In genomic region chr2:227150222-227150936, GRCh38 we compare ENCODE assay signal across 23 cellular contexts. TPM values are rescaled to one million over a fixed set of nuclear protein-coding genes. Genes with fewer than 3 reads are reported as not detected.
"Had no signal": no experiment of that assay in that cellular context is flagged by ENCODE, and none has a peak within 500 bp of the region (broad histone marks: within the 10 kb centered on the region; RNA-seq: fewer than 3 reads in every experiment).

No MANE protein-coding gene starts in this region.

- H3K4me1 Mint-ChIP-seq: activated naive CD4-positive, alpha-beta T cell treated with anti-CD3 and anti-CD28 coated beads, Interleukin-2, amount 10 ng/mL, durations not matched to agents 7 days and 5 days; activated naive CD8-positive, alpha-beta T cell treated with anti-CD3 and anti-CD28 coated beads for 36 hours had no signal

- H3K36me3 Mint-ChIP-seq: activated naive CD4-positive, alpha-beta T cell treated with anti-CD3 and anti-CD28 coated beads, Interleukin-2, amount 10 ng/mL, durations not matched to agents 7 days and 5 days; activated naive CD8-positive, alpha-beta T cell treated with anti-CD3 and anti-CD28 coated beads for 36 hours had no signal

- H3K27ac Mint-ChIP-seq: activated CD8-positive, alpha-beta T cell treated with anti-CD3 and anti-CD28 coated beads, Interleukin-2, amount 10 ng/mL, durations not matched to agents 7 days and 5 days; activated naive CD4-positive, alpha-beta T cell treated with anti-CD3 and anti-CD28 coated beads, Interleukin-2, amount 10 ng/mL, durations not matched to agents 7 days and 5 days; activated naive CD8-positive, alpha-beta T cell treated with anti-CD3 and anti-CD28 coated beads for 36 hours; T-helper 1 cell treated with Interleukin-12 subunit alpha and Interleukin-12 subunit beta and Interleukin-4 antibody, amounts not matched to agents 30 μg/mL and 1 μg/mL, for 36 hours had no signal

- H3K9me3 Mint-ChIP-seq: activated naive CD4-positive, alpha-beta T cell treated with anti-CD3 and anti-CD28 coated beads, Interleukin-2, amount 10 ng/mL, durations not matched to agents 7 days and 5 days; T-helper 1 cell treated with Interleukin-12 subunit alpha and Interleukin-12 subunit beta and Interleukin-4 antibody, amounts not matched to agents 30 μg/mL and 1 μg/mL, for 36 hours had no signal

- DNase-seq: activated CD4-positive, alpha-beta T cell treated with anti-CD3 and anti-CD28 coated beads for 48 hours; activated CD4-positive, alpha-beta T cell treated with anti-CD3 and anti-CD28 coated beads, Interleukin-2, amount 50 U/mL, for 4 hours; activated CD4-positive, CD25-positive, alpha-beta regulatory T cell treated with anti-CD3 and anti-CD28 coated beads, Interleukin-2, amount 50 U/mL, for 72 hours; activated CD8-positive, alpha-beta memory T cell treated with anti-CD3 and anti-CD28 coated beads, Interleukin-2, amount 50 U/mL, for 48 hours; activated CD8-positive, alpha-beta T cell treated with anti-CD3 and anti-CD28 coated beads, Interleukin-2, amount 10 ng/mL, durations not matched to agents 7 days and 5 days; activated gamma-delta T cell treated with Interleukin-2 at 50 U/mL for 16 hours; activated naive CD4-positive, alpha-beta T cell treated with anti-CD3 and anti-CD28 coated beads, Interleukin-2, amount 10 ng/mL, durations not matched to agents 7 days and 5 days; activated naive CD8-positive, alpha-beta T cell treated with anti-CD3 and anti-CD28 coated beads for 36 hours; activated T-cell treated with anti-CD3 and anti-CD28 coated beads, Interleukin-2, amount 50 U/mL, for 1 hour; brain microvascular endothelial cell; Kasumi-1; KBM-7; NCI-H146; NCI-H1930; NCI-H2107; NCI-H524 treated with DMSO at 0.1 percent for 48 hours; PC-3; SHP77; SW 1271 had no signal

- ATAC-seq: activated CD8-positive, alpha-beta T cell treated with anti-CD3 and anti-CD28 coated beads, Interleukin-2, amount 10 ng/mL, durations not matched to agents 7 days and 5 days; PC-3; SK-N-SH treated with all-trans-retinoic acid at 6 μM for 48 hours had no signal

- H3K4me3 Mint-ChIP-seq: activated CD8-positive, alpha-beta T cell treated with anti-CD3 and anti-CD28 coated beads, Interleukin-2, amount 10 ng/mL, durations not matched to agents 7 days and 5 days; activated naive CD4-positive, alpha-beta T cell treated with anti-CD3 and anti-CD28 coated beads, Interleukin-2, amount 10 ng/mL, durations not matched to agents 7 days and 5 days; activated naive CD8-positive, alpha-beta T cell treated with anti-CD3 and anti-CD28 coated beads for 36 hours; T-helper 1 cell treated with Interleukin-12 subunit alpha and Interleukin-12 subunit beta and Interleukin-4 antibody, amounts not matched to agents 30 μg/mL and 1 μg/mL, for 36 hours had no signal

RNA-seq across cellular contexts. Expression of gene COL4A4, which starts 13.6 kb away (rescaled TPM):
- total RNA-seq: activated CD8-positive, alpha-beta T cell treated with anti-CD3 and anti-CD28 coated beads, Interleukin-2, amount 10 ng/mL, durations not matched to agents 7 days and 5 days; activated naive CD8-positive, alpha-beta T cell treated with anti-CD3 and anti-CD28 coated beads for 36 hours; SJSA1 had no signal

RNA-seq across cellular contexts. Expression of gene COL4A3, which starts 14.0 kb away (rescaled TPM):
- total RNA-seq: activated CD8-positive, alpha-beta T cell treated with anti-CD3 and anti-CD28 coated beads, Interleukin-2, amount 10 ng/mL, durations not matched to agents 7 days and 5 days; activated naive CD8-positive, alpha-beta T cell treated with anti-CD3 and anti-CD28 coated beads for 36 hours; cardiac muscle cell; SJSA1 had no signal
